8 cellular contexts compared by ENCODE assay signal in the genomic region with DNA sequence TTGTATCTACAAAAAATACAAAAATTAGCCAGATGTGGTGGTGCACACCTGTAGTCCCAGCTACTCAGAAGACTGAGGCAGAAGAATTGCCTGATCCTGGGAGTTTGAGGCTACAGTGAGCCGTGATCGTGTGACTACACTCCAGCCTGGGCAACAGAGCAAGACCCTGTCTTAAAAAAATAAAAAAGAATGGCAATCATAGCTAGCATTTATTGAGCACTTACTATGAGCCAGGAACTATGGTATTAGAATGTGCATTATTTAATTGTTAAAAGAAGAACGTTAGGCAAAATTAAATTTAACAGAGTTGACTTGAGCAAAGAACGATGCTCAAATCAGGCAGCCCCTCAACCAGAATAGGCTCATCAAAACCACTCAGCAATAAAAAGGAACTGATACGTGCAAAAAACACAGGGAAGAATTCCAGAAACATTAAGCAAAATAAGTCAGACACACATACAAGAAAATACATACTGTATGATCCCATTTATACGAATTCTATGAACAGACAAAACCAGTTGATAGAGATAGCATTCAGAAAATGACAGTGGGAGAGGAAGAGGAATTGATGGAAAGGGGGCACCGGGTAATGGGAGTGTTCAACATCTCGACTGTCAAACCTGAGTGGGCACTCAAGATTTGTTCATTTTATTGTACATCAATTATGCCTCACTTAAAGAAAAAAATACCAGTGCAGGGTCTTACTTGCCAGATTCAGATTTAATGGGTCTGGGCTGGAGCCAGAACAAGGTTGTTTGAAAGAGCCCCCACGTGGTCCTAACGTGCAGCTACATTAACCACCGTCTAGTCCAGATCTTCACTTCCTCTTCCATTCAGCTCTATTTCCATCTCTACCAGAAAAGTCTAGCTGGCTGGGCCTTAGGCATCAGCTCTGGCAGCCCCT. TPM values are rescaled to one million over a fixed set of nuclear protein-coding genes. Genes with fewer than 3 reads are reported as not detected.
A peak's percentile ranks its signal among the peaks of the same experiment; 100 is the strongest.
DNase-seq lines count a peak whose midpoint lies in the region; ATAC-seq and TF ChIP-seq lines count a peak whose summit lies in the region.

No MANE protein-coding gene starts in this region.

- POLR2A ChIA-PET in activated CD8-positive, alpha-beta T cell treated with anti-CD3 and anti-CD28 coated beads, Interleukin-2, amount 10 ng/mL, durations not matched to agents 7 days and 5 days (lab: Charles Lee) = interaction anchor here (1.2 to 2.1 kb wide), 3 partner anchors 21 to 31 kb away, joined by 3 to 10 read pairs (median 3); no protein-coding TSS in a partner anchor

- H3K4me3 ChIP-seq in left lung = peak overlapping the region in 1 of 2 donors; percentile 22

- peaks cover 50% of the 10 kb centered on the region for H3K4me1 Mint-ChIP-seq in CD14-positive monocyte
- H3K4me1 Mint-ChIP-seq in activated CD8-positive, alpha-beta T cell treated with anti-CD3 and anti-CD28 coated beads, Interleukin-2, amount 10 ng/mL, durations not matched to agents 7 days and 5 days (ENCODE audit: low read depth) = peaks cover 48% of the 10 kb centered on the region

- no peaks in the 10 kb centered on the region for H3K36me3 Mint-ChIP-seq in CD14-positive monocyte
- no peaks in the 10 kb centered on the region for H3K36me3 Mint-ChIP-seq in activated CD8-positive, alpha-beta T cell treated with anti-CD3 and anti-CD28 coated beads, Interleukin-2, amount 10 ng/mL, durations not matched to agents 7 days and 5 days (ENCODE audit: low read depth)

- intact Hi-C loops in CD14-positive monocyte (cut with micrococcal nuclease) (no loop called here), left lung (cut with DNase I) (no loop called here)

- peaks cover 22 to 81% of the 10 kb centered on the region in 2 donors for H3K4me1 ChIP-seq in left lung

- H3K27ac Mint-ChIP-seq in CD14-positive monocyte = peak overlapping the region; percentile 73 to 92 (median 88)
- peak overlapping the region; percentile 71 for H3K27ac Mint-ChIP-seq in activated CD8-positive, alpha-beta T cell treated with anti-CD3 and anti-CD28 coated beads, Interleukin-2, amount 10 ng/mL, durations not matched to agents 7 days and 5 days

- peak overlapping the region; percentile 14 to 86 for H3K27ac ChIP-seq in left lung

- CTCF ChIA-PET in activated CD8-positive, alpha-beta T cell treated with anti-CD3 and anti-CD28 coated beads, Interleukin-2, amount 10 ng/mL, durations not matched to agents 7 days and 5 days (lab: Charles Lee) = interaction anchor here (0.6 to 7.3 kb wide), 19 partner anchors 10 to 171 kb away, joined by 3 to 176 read pairs (median 5); partner anchors contain the start of genes LTBR and TNFRSF1A

- no peaks in the 10 kb centered on the region for H3K36me3 ChIP-seq in left lung

- TF ChIP-seq CTCF in CD14-positive monocyte (IDR thresholded peaks at IDR 0.05) (peak; percentile 65), left lung (IDR thresholded peaks at IDR 0.05) (peak in 1 of 2 donors; percentile 15)

- no peak for TF ChIP-seq POLR2A in GM18505 (IDR thresholded peaks at IDR 0.05; ENCODE audit: borderline replicate concordance, extremely low read depth, insufficient read depth, insufficient read length)

- H3K4me3 Mint-ChIP-seq in CD14-positive monocyte = peak overlapping the region in 1 of 2 donors; percentile 39
- H3K4me3 Mint-ChIP-seq in activated CD8-positive, alpha-beta T cell treated with anti-CD3 and anti-CD28 coated beads, Interleukin-2, amount 10 ng/mL, durations not matched to agents 7 days and 5 days = no peak overlapping the region

- no peaks in the 10 kb centered on the region for H3K27me3 ChIP-seq in left lung

- ATAC-seq in GM18505 (IDR thresholded peaks at IDR 0.05; ENCODE audit: unreplicated experiment) = peak; percentile 66
- ATAC-seq in activated CD8-positive, alpha-beta T cell treated with anti-CD3 and anti-CD28 coated beads, Interleukin-2, amount 10 ng/mL, durations not matched to agents 7 days and 5 days = peak; percentile 62
- no peak for ATAC-seq in left lung

- no peaks in the 10 kb centered on the region for H3K27me3 Mint-ChIP-seq in CD14-positive monocyte (ENCODE audit: low read depth in 3 of 3)
- no peaks in the 10 kb centered on the region for H3K27me3 Mint-ChIP-seq in activated CD8-positive, alpha-beta T cell treated with anti-CD3 and anti-CD28 coated beads, Interleukin-2, amount 10 ng/mL, durations not matched to agents 7 days and 5 days (ENCODE audit: low read depth)

- H3K9me3 Mint-ChIP-seq in CD14-positive monocyte = no peaks in the 10 kb centered on the region
- no peaks in the 10 kb centered on the region for H3K9me3 Mint-ChIP-seq in activated CD8-positive, alpha-beta T cell treated with anti-CD3 and anti-CD28 coated beads, Interleukin-2, amount 10 ng/mL, durations not matched to agents 7 days and 5 days (ENCODE audit: insufficient read depth)

- no peaks in the 10 kb centered on the region for H3K9me3 ChIP-seq in left lung

- DNase-seq in CD14-positive monocyte (ENCODE audit: low spot score) (peak; percentile 51), MV-4-11 (lab: John Stamatoyannopoulos, UW) (peak; percentile 90), left lung (no peak), 8988T (no peak), cortex of kidney (lab: John Stamatoyannopoulos, UW) (no peak), inferior parietal cortex (ENCODE audit: extremely low spot score) (no peak)
- DNase-seq in activated CD8-positive, alpha-beta T cell treated with anti-CD3 and anti-CD28 coated beads, Interleukin-2, amount 10 ng/mL, durations not matched to agents 7 days and 5 days = peak; percentile 66

RNA-seq across cellular contexts. Expression of gene SCNN1A, which starts 8.0 kb away (rescaled TPM):
- polyA plus RNA-seq in CD14-positive monocyte = under 1 TPM; 0.11 to 0.63 TPM
- 1 to 10 TPM in 1 of 2 experiments, under 1 TPM in 1; 0.47 to 1.5 TPM for total RNA-seq in activated CD8-positive, alpha-beta T cell treated with anti-CD3 and anti-CD28 coated beads, Interleukin-2, amount 10 ng/mL, durations not matched to agents 7 days and 5 days
- total RNA-seq in left lung = 100 to 1,000 TPM; 196 to 212 TPM

RNA-seq across cellular contexts. Expression of gene LTBR, which starts 16.6 kb away (rescaled TPM):
- 10 to 100 TPM; 56.4 to 60.6 TPM for polyA plus RNA-seq in CD14-positive monocyte
- total RNA-seq in activated CD8-positive, alpha-beta T cell treated with anti-CD3 and anti-CD28 coated beads, Interleukin-2, amount 10 ng/mL, durations not matched to agents 7 days and 5 days = under 1 TPM in 1 of 2 experiments, not detected in 1; 0.34 TPM
- total RNA-seq in left lung = 100 to 1,000 TPM; 149 to 153 TPM

RNA-seq across cellular contexts. Expression of gene TNFRSF1A, which starts 25.4 kb away (rescaled TPM):
- 100 to 1,000 TPM; 108 to 157 TPM for polyA plus RNA-seq in CD14-positive monocyte
- total RNA-seq in activated CD8-positive, alpha-beta T cell treated with anti-CD3 and anti-CD28 coated beads, Interleukin-2, amount 10 ng/mL, durations not matched to agents 7 days and 5 days = 10 to 100 TPM; 58.8 to 63.4 TPM
- 100 to 1,000 TPM; 155 to 211 TPM for total RNA-seq in left lung

RNA-seq across cellular contexts. Expression of gene PLEKHG6, which starts 56.8 kb away (rescaled TPM):
- not detected for polyA plus RNA-seq in CD14-positive monocyte
- under 1 TPM in 1 of 2 experiments, not detected in 1; 0.47 TPM for total RNA-seq in activated CD8-positive, alpha-beta T cell treated with anti-CD3 and anti-CD28 coated beads, Interleukin-2, amount 10 ng/mL, durations not matched to agents 7 days and 5 days
- 1 to 10 TPM; 2.0 to 4.2 TPM for total RNA-seq in left lung

Comparison
In these comparisons a context has a peak if more than half of its experiments do, and no peak if none do; other contexts are left out.
1. DNase-seq: peak in CD14-positive monocyte (single experiment), MV-4-11 (single experiment) and activated CD8-positive, alpha-beta T cell treated with anti-CD3 and anti-CD28 coated beads, Interleukin-2, amount 10 ng/mL, durations not matched to agents 7 days and 5 days (single experiment); none in left lung (0 of 2), 8988T (single experiment), cortex of kidney (single experiment) and inferior parietal cortex (single experiment).
2. RNA of gene SCNN1A, which starts 8.0 kb away (total RNA-seq): 196 to 212 TPM in left lung; 0.47 to 1.5 TPM in activated CD8-positive, alpha-beta T cell treated with anti-CD3 and anti-CD28 coated beads, Interleukin-2, amount 10 ng/mL, durations not matched to agents 7 days and 5 days; every median in the first group is over 10 times any median in the second.
3. RNA of gene LTBR, which starts 16.6 kb away (total RNA-seq): 149 to 153 TPM in left lung; 0.34 TPM in activated CD8-positive, alpha-beta T cell treated with anti-CD3 and anti-CD28 coated beads, Interleukin-2, amount 10 ng/mL, durations not matched to agents 7 days and 5 days; every median in the first group is over 100 times any median in the second.